Comparison of ENCODE assay signal across 17 cellular contexts in genomic region chr13:65913173-65913572, GRCh38.
DNase-seq lines count a peak whose midpoint lies in the region; ATAC-seq, FAIRE-seq and TF ChIP-seq lines count a peak whose summit lies in the region.
"Had no signal": no experiment of that assay in that cellular context is flagged by ENCODE, and none has a peak within 500 bp of the region (broad histone marks: within the 10 kb centered on the region; RNA-seq: fewer than 3 reads in every experiment).

No MANE protein-coding gene starts in this region.

- DNase-seq in MCF 10A (ENCODE audit: unreplicated experiment): peak; percentile 75
- no peak for DNase-seq in breast epithelium (ENCODE audit: low spot score in 2 of 2)
- peak; percentile 90 for DNase-seq in astrocyte of the spinal cord (ENCODE audit: low read depth, low spot score)
- no peak for DNase-seq in left ventricle myocardium inferior
- peak; percentile 26 for DNase-seq in urothelium cell line (ENCODE audit: low spot score)
- no peak for DNase-seq in GM12892 (ENCODE audit: insufficient read length)
- DNase-seq: activated T-cell treated with anti-CD3 and anti-CD28 coated beads for 4 hours; head of caudate nucleus; NCI-H2029 treated with DMSO at 0.1 percent for 48 hours; stimulated activated CD8-positive, alpha-beta memory T cell treated with anti-CD3 and anti-CD28 coated beads, Interleukin-4, amount 100 ng/mL, for 48 hours had no signal

- no peaks in the 10 kb centered on the region for H3K9me3 Mint-ChIP-seq in MCF 10A (ENCODE audit: unreplicated experiment)

- H3K27me3 ChIP-seq in breast epithelium (no peaks in the 10 kb centered on the region), left ventricle myocardium inferior (ENCODE audit: low read depth) (no peaks in the 10 kb centered on the region)

- FAIRE-seq in urothelium cell line (lab: Jason Lieb, UNC): no peak
- no peak for FAIRE-seq in GM12892 (lab: Jason Lieb, UNC)
- FAIRE-seq: HepG2, TTC549 had no signal

- H3K4me3 ChIP-seq in breast epithelium (no peak overlapping the region), astrocyte of the spinal cord (ENCODE audit: low read depth, low read length) (no peak overlapping the region), left ventricle myocardium inferior (no peak overlapping the region)
- H3K4me3 ChIP-seq: skin epidermis had no signal

- H3K36me3 Mint-ChIP-seq in MCF 10A (ENCODE audit: insufficient read depth, unreplicated experiment): no peaks in the 10 kb centered on the region

- no peaks in the 10 kb centered on the region for H3K27me3 Mint-ChIP-seq in MCF 10A (ENCODE audit: insufficient read depth, unreplicated experiment)

- in situ Hi-C loops in astrocyte of the spinal cord (cut with HindIII; ENCODE audit: low sequenced_read_pairs): no loop called here

- H3K4me3 Mint-ChIP-seq in MCF 10A (ENCODE audit: unreplicated experiment): no peak overlapping the region
- H3K4me3 Mint-ChIP-seq: brain had no signal

- H3K27ac Mint-ChIP-seq in MCF 10A (ENCODE audit: low read depth, unreplicated experiment): no peak overlapping the region
- H3K27ac Mint-ChIP-seq: brain had no signal

- no peak overlapping the region for H3K27ac ChIP-seq in breast epithelium
- peak overlapping the region; percentile 56 for H3K27ac ChIP-seq in left ventricle myocardium inferior (replicated peaks)
- H3K27ac ChIP-seq: 22Rv1 had no signal

- intact Hi-C loops in MCF 10A (cut with micrococcal nuclease) (no loop called here), breast epithelium (cut with DNase I; ENCODE audit: low total_unique reads) (no loop called here), left ventricle myocardium inferior (cut with micrococcal nuclease) (no loop called here)

- ATAC-seq in GM19463 (IDR thresholded peaks at IDR 0.05; ENCODE audit: unreplicated experiment) (no peak), HG03196 (IDR thresholded peaks at IDR 0.05; ENCODE audit: unreplicated experiment) (no peak)
- ATAC-seq: HepG2 had no signal

- H3K4me1 Mint-ChIP-seq in MCF 10A (ENCODE audit: insufficient read depth, unreplicated experiment): peaks cover 28% of the 10 kb centered on the region

- BruUV-seq in MCF 10A (replicated peaks; lab: Mats Ljungman, UMichigan): no TSS peak

- POLR2A ChIA-PET in MCF 10A (lab: Yijun Ruan, JAX): interaction anchor here (0.6 to 1.7 kb wide), 6 partner anchors 9 to 1387 kb away, joined by 3 to 7 read pairs (median 3); no protein-coding TSS in a partner anchor

- peaks cover 0 to 6% of the 10 kb centered on the region in 2 donors for H3K9me3 ChIP-seq in breast epithelium
- peaks cover 5% of the 10 kb centered on the region for H3K9me3 ChIP-seq in left ventricle myocardium inferior (replicated peaks)

- H3K36me3 ChIP-seq in breast epithelium: no peaks in the 10 kb centered on the region
- H3K36me3 ChIP-seq in left ventricle myocardium inferior: no peaks in the 10 kb centered on the region

- no peaks in the 10 kb centered on the region for H3K4me1 ChIP-seq in breast epithelium
- H3K4me1 ChIP-seq in left ventricle myocardium inferior: peaks cover 30% of the 10 kb centered on the region

- no peak for TF ChIP-seq POLR2A in breast epithelium (IDR thresholded peaks at IDR 0.05)
- TF ChIP-seq POLR2A in GM12892 (IDR thresholded peaks at IDR 0.05; ENCODE audit: low read depth, low read length): no peak

- CTCF ChIA-PET in MCF 10A (lab: Yijun Ruan, JAX): no interaction called here

- TF ChIP-seq CTCF in MCF 10A (IDR thresholded peaks at IDR 0.05; ENCODE audit: unreplicated experiment) (no peak), breast epithelium (IDR thresholded peaks at IDR 0.05) (no peak), astrocyte of the spinal cord (IDR thresholded peaks at IDR 0.05; ENCODE audit: low read depth, low read length) (no peak), left ventricle myocardium inferior (IDR thresholded peaks at IDR 0.05; ENCODE audit: borderline replicate concordance) (no peak)

Comparison
In these comparisons a context has a peak if more than half of its experiments do, and no peak if none do; other contexts are left out.
1. DNase-seq: peak in MCF 10A (single experiment), astrocyte of the spinal cord (single experiment) and urothelium cell line (single experiment); none in breast epithelium (0 of 2), left ventricle myocardium inferior (single experiment) and GM12892 (single experiment).